24 cellular contexts compared by ENCODE assay signal in genomic region chr13:20033486-20033885, GRCh38.
DNase-seq lines count a peak whose midpoint lies in the region; ATAC-seq, FAIRE-seq and TF ChIP-seq lines count a peak whose summit lies in the region.
"Had no signal": no experiment of that assay in that cellular context is flagged by ENCODE, and none has a peak within 500 bp of the region (broad histone marks: within the 10 kb centered on the region; RNA-seq: fewer than 3 reads in every experiment).

No MANE protein-coding gene starts in this region.

- H3K4me3 Mint-ChIP-seq in activated naive CD4-positive, alpha-beta T cell treated with anti-CD3 and anti-CD28 coated beads, Interleukin-2, amount 10 ng/mL, durations not matched to agents 7 days and 5 days: no peak overlapping the region
- H3K4me3 Mint-ChIP-seq: B cell; CD4-positive, CD25-positive, alpha-beta regulatory T cell; CD8-positive, alpha-beta T cell; GM23338; H9 had no signal

- POLR2A ChIA-PET in RWPE1 (lab: Yijun Ruan, JAX; ENCODE audit: low non-redundant PET): no interaction called here

- no peaks in the 10 kb centered on the region for H3K27me3 Mint-ChIP-seq in activated naive CD4-positive, alpha-beta T cell treated with anti-CD3 and anti-CD28 coated beads, Interleukin-2, amount 10 ng/mL, durations not matched to agents 7 days and 5 days
- H3K27me3 Mint-ChIP-seq: B cell; CD4-positive, CD25-positive, alpha-beta regulatory T cell had no signal

- H3K36me3 Mint-ChIP-seq in activated naive CD4-positive, alpha-beta T cell treated with anti-CD3 and anti-CD28 coated beads, Interleukin-2, amount 10 ng/mL, durations not matched to agents 7 days and 5 days: peaks cover 49% of the 10 kb centered on the region
- H3K36me3 Mint-ChIP-seq in activated naive CD4-positive, alpha-beta T cell treated with anti-CD3 and anti-CD28 coated beads, Interleukin-2, amount 50 U/mL, for 72 hours: peaks cover 7 to 16% of the 10 kb centered on the region in 2 donors

- ATAC-seq in activated naive CD4-positive, alpha-beta T cell treated with anti-CD3 and anti-CD28 coated beads, Interleukin-2, amount 50 U/mL, for 72 hours: no peak
- no peak for ATAC-seq in HG02852 (IDR thresholded peaks at IDR 0.05; ENCODE audit: unreplicated experiment)
- ATAC-seq: CD8-positive, alpha-beta T cell; GM12878; GM23338; HCT116 had no signal

- peak overlapping the region; percentile 16 for H3K27ac Mint-ChIP-seq in activated naive CD4-positive, alpha-beta T cell treated with anti-CD3 and anti-CD28 coated beads, Interleukin-2, amount 10 ng/mL, durations not matched to agents 7 days and 5 days
- no peak overlapping the region for H3K27ac Mint-ChIP-seq in activated naive CD4-positive, alpha-beta T cell treated with anti-CD3 and anti-CD28 coated beads, Interleukin-2, amount 50 U/mL, for 72 hours
- H3K27ac Mint-ChIP-seq: B cell; CD8-positive, alpha-beta T cell; GM23338; H9 had no signal

- DNase-seq in activated naive CD4-positive, alpha-beta T cell treated with anti-CD3 and anti-CD28 coated beads, Interleukin-2, amount 10 ng/mL, durations not matched to agents 7 days and 5 days: no peak
- DNase-seq in activated naive CD4-positive, alpha-beta T cell treated with anti-CD3 and anti-CD28 coated beads, Interleukin-2, amount 50 U/mL, for 72 hours (ENCODE audit: low spot score in 2 of 2): no peak
- DNase-seq in epithelial cell of esophagus (ENCODE audit: low read depth) (peak; percentile 21), kidney tubule cell (ENCODE audit: low spot score) (peak; percentile 31), RWPE1 (ENCODE audit: low spot score) (no peak), midbrain (lab: John Stamatoyannopoulos, UW) (no peak)
- DNase-seq: Caco-2; CD4-positive, CD25-positive, alpha-beta regulatory T cell; CD8-positive, alpha-beta T cell; DMS153; DND-41; GDM1; H9 had no signal

- TF ChIP-seq CTCF in epithelial cell of esophagus (IDR thresholded peaks at IDR 0.05; ENCODE audit: insufficient read depth, low read depth, low read length, missing control alignments) (no peak), RWPE1 (conservative IDR thresholded peaks at IDR 0.05; ENCODE audit: low read depth) (no peak)

- no peak overlapping the region for H3K4me3 ChIP-seq in epithelial cell of esophagus (ENCODE audit: low read length)
- H3K4me3 ChIP-seq: BLaER1, GM12878, GM23338 had no signal

- H3K4me1 Mint-ChIP-seq in activated naive CD4-positive, alpha-beta T cell treated with anti-CD3 and anti-CD28 coated beads, Interleukin-2, amount 10 ng/mL, durations not matched to agents 7 days and 5 days: peaks cover 4% of the 10 kb centered on the region
- H3K4me1 Mint-ChIP-seq: B cell, GM23338, H9 had no signal

- no peak overlapping the region for H3K27ac ChIP-seq in RWPE1
- H3K27ac ChIP-seq: 22Rv1, BLaER1, C4-2B had no signal

- H3K9me3 Mint-ChIP-seq in activated naive CD4-positive, alpha-beta T cell treated with anti-CD3 and anti-CD28 coated beads, Interleukin-2, amount 10 ng/mL, durations not matched to agents 7 days and 5 days: peaks cover 3% of the 10 kb centered on the region
- H3K9me3 Mint-ChIP-seq in activated naive CD4-positive, alpha-beta T cell treated with anti-CD3 and anti-CD28 coated beads, Interleukin-2, amount 50 U/mL, for 72 hours: no peaks in the 10 kb centered on the region
- H3K9me3 Mint-ChIP-seq: GM23338, H9 had no signal

- CTCF ChIA-PET in activated naive CD4-positive, alpha-beta T cell treated with anti-CD3 and anti-CD28 coated beads, Interleukin-2, amount 10 ng/mL, durations not matched to agents 7 days and 5 days (lab: Charles Lee): no interaction called here
- CTCF ChIA-PET in RWPE1 (lab: Yijun Ruan, JAX): no interaction called here

- peak; percentile 33 for FAIRE-seq in G401.6 (lab: Jason Lieb, UNC)
- FAIRE-seq: A204.1, GM12878, GM19239 had no signal

Comparison
In these comparisons a context has a peak if more than half of its experiments do, and no peak if none do; other contexts are left out.
1. DNase-seq: peak in epithelial cell of esophagus (single experiment) and kidney tubule cell (single experiment); none in activated naive CD4-positive, alpha-beta T cell treated with anti-CD3 and anti-CD28 coated beads, Interleukin-2, amount 10 ng/mL, durations not matched to agents 7 days and 5 days (single experiment), activated naive CD4-positive, alpha-beta T cell treated with anti-CD3 and anti-CD28 coated beads, Interleukin-2, amount 50 U/mL, for 72 hours (0 of 2), RWPE1 (single experiment) and midbrain (single experiment).